In the genomic region with DNA sequence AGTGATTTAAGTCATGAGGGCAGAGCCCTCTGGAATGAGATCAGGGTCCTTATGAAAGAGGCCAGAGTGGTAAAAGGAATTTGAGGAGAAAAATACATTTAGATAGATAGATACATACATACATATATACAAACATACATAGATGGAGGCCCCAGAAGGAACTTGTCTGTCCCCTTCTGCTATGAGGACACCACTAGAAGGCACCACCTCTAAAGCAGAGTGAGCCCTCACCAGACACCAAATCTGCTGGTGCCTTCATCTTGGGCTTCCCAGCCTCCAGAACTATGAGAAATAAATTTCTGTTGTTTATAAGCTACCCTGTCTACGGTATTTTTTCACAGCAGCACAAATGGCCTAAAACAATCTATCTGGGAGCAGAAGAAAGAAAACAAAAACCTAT, we compare ENCODE assay signal across 13 cellular contexts. TPM values are rescaled to one million over a fixed set of nuclear protein-coding genes. Genes with fewer than 3 reads are reported as not detected.
A peak's percentile ranks its signal among the peaks of the same experiment; 100 is the strongest.
DNase-seq lines count a peak whose midpoint lies in the region; ATAC-seq and TF ChIP-seq lines count a peak whose summit lies in the region.
"Had no signal": no experiment of that assay in that cellular context is flagged by ENCODE, and none has a peak within 500 bp of the region (broad histone marks: within the 10 kb centered on the region; RNA-seq: fewer than 3 reads in every experiment).

No MANE protein-coding gene starts in this region.

- H3K9me3 Mint-ChIP-seq in WTC11 (no peaks in the 10 kb centered on the region), type B pancreatic cell (no peaks in the 10 kb centered on the region)
- H3K9me3 Mint-ChIP-seq: endodermal cell had no signal

- no peak overlapping the region for H3K27ac Mint-ChIP-seq in WTC11
- H3K27ac Mint-ChIP-seq in type B pancreatic cell: peak overlapping the region; percentile 50
- H3K27ac Mint-ChIP-seq: endodermal cell had no signal

- H3K4me3 Mint-ChIP-seq in WTC11 (no peak overlapping the region), type B pancreatic cell (peak overlapping the region; percentile 8)
- H3K4me3 Mint-ChIP-seq: endodermal cell had no signal

- H3K4me1 ChIP-seq in heart right ventricle (peaks cover 25 to 99% (median 93%) of the 10 kb centered on the region in 9 donors), left lung (peaks cover 69 to 98% of the 10 kb centered on the region in 2 donors)

- POLR2A ChIA-PET in WTC11 (lab: Charles Lee): no interaction called here

- H3K4me1 Mint-ChIP-seq in WTC11 (peaks cover 17% of the 10 kb centered on the region), type B pancreatic cell (ENCODE audit: unreplicated experiment) (peaks cover 20% of the 10 kb centered on the region)

- H3K36me3 ChIP-seq in heart right ventricle (no peaks in the 10 kb centered on the region), left lung (no peaks in the 10 kb centered on the region)

- no peaks in the 10 kb centered on the region for H3K9me3 ChIP-seq in heart right ventricle
- H3K9me3 ChIP-seq in left lung: no peaks in the 10 kb centered on the region

- no peak for ATAC-seq in heart right ventricle
- no peak for ATAC-seq in Right ventricle myocardium inferior
- no peak for ATAC-seq in WTC11
- ATAC-seq in left lung: no peak
- ATAC-seq in GM18502 (IDR thresholded peaks at IDR 0.05; ENCODE audit: poor library complexity, unreplicated experiment): no peak
- no peak for ATAC-seq in GM21619 (IDR thresholded peaks at IDR 0.05; ENCODE audit: unreplicated experiment)

- H3K4me3 ChIP-seq in heart right ventricle (peak overlapping the region in 1 of 10 donors; percentile 13), left lung (no peak overlapping the region)

- TF ChIP-seq CTCF in heart right ventricle (IDR thresholded peaks at IDR 0.05): no peak
- TF ChIP-seq CTCF in WTC11 (IDR thresholded peaks at IDR 0.05): no peak
- TF ChIP-seq CTCF in left lung (IDR thresholded peaks at IDR 0.05): no peak
- no peak for TF ChIP-seq CTCF in type B pancreatic cell (conservative IDR thresholded peaks at IDR 0.05)

- H3K27me3 ChIP-seq in heart right ventricle (no peaks in the 10 kb centered on the region), left lung (no peaks in the 10 kb centered on the region)

- WGBS in heart right ventricle, 2 donors: 84 to 89% methylated on average over 1 of the region's 1 CpG

- intact Hi-C loops in heart right ventricle (cut with DNase I) (loop anchor here in 4 of 10 donors (5.0 to 10.0 kb wide), 4 partner anchors 32 to 65 kb away; no protein-coding TSS in a partner anchor), Right ventricle myocardium inferior (cut with DNase I) (loop anchor here (5.0 kb wide), 1 partner anchor 47 kb away; no protein-coding TSS in a partner anchor), left lung (cut with DNase I) (no loop called here)

- no peak for DNase-seq in heart right ventricle
- no peak for DNase-seq in Right ventricle myocardium inferior (ENCODE audit: missing footprints)
- DNase-seq in WTC11 (ENCODE audit: low spot score): peak; percentile 2
- no peak for DNase-seq in left lung
- DNase-seq in type B pancreatic cell (ENCODE audit: extremely low spot score, unreplicated experiment): no peak
- DNase-seq in NCI-H345 treated with DMSO at 0.1 percent for 48 hours (lab: John Stamatoyannopoulos, UW; ENCODE audit: unreplicated experiment): no peak
- DNase-seq: endodermal cell, kidney glomerular epithelial cell, RPMI8226 had no signal

- CTCF ChIA-PET in WTC11 (lab: Charles Lee): interaction anchor here (1.0 to 1.7 kb wide), 4 partner anchors 13 to 159 kb away, joined by 3 to 6 read pairs (median 5); no protein-coding TSS in a partner anchor

- peak overlapping the region in 8 of 10 donors; percentile 28 to 96 (median 60) for H3K27ac ChIP-seq in heart right ventricle
- peak overlapping the region; percentile 74 to 84 for H3K27ac ChIP-seq in left lung

- no peaks in the 10 kb centered on the region for H3K36me3 Mint-ChIP-seq in WTC11
- no peaks in the 10 kb centered on the region for H3K36me3 Mint-ChIP-seq in type B pancreatic cell

- H3K27me3 Mint-ChIP-seq in WTC11 (ENCODE audit: low read depth) (no peaks in the 10 kb centered on the region), type B pancreatic cell (no peaks in the 10 kb centered on the region)

TF ChIP-seq in WTC11, 78 proteins besides CTCF, POLR2A, EP300 and RAD21 (continues in another document):
- TF ChIP-seq, protein P1, sequence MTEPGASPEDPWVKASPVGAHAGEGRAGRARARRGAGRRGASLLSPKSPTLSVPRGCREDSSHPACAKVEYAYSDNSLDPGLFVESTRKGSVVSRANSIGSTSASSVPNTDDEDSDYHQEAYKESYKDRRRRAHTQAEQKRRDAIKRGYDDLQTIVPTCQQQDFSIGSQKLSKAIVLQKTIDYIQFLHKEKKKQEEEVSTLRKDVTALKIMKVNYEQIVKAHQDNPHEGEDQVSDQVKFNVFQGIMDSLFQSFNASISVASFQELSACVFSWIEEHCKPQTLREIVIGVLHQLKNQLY (CRISPR knock-in tag; IDR thresholded peaks at IDR 0.05): no peak
- TF ChIP-seq KAT7 (CRISPR knock-in tag; IDR thresholded peaks at IDR 0.05; ENCODE audit: borderline replicate concordance) (no peak), PRRX2 (CRISPR knock-in tag; IDR thresholded peaks at IDR 0.05) (no peak), JAZF1 (CRISPR knock-in tag; IDR thresholded peaks at IDR 0.05) (no peak), TEAD1 (CRISPR knock-in tag; IDR thresholded peaks at IDR 0.05) (no peak), ZNF219 (CRISPR knock-in tag; IDR thresholded peaks at IDR 0.05; ENCODE audit: borderline replicate concordance) (no peak), NFE2L1 (CRISPR knock-in tag; IDR thresholded peaks at IDR 0.05) (no peak), ZNF317 (CRISPR knock-in tag; IDR thresholded peaks at IDR 0.05; ENCODE audit: borderline replicate concordance, low read depth) (no peak), ATF1 (CRISPR knock-in tag; IDR thresholded peaks at IDR 0.05) (no peak), CREM (CRISPR knock-in tag; IDR thresholded peaks at IDR 0.05) (no peak), ZNF416 (CRISPR knock-in tag; IDR thresholded peaks at IDR 0.05) (no peak)
- TF ChIP-seq, protein P2, sequence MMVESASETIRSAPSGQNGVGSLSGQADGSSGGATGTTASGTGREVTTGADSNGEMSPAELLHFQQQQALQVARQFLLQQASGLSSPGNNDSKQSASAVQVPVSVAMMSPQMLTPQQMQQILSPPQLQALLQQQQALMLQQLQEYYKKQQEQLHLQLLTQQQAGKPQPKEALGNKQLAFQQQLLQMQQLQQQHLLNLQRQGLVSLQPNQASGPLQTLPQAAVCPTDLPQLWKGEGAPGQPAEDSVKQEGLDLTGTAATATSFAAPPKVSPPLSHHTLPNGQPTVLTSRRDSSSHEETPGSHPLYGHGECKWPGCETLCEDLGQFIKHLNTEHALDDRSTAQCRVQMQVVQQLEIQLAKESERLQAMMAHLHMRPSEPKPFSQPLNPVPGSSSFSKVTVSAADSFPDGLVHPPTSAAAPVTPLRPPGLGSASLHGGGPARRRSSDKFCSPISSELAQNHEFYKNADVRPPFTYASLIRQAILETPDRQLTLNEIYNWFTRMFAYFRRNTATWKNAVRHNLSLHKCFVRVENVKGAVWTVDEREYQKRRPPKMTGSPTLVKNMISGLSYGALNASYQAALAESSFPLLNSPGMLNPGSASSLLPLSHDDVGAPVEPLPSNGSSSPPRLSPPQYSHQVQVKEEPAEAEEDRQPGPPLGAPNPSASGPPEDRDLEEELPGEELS (CRISPR knock-in tag; IDR thresholded peaks at IDR 0.05): no peak
- TF ChIP-seq, protein P3, sequence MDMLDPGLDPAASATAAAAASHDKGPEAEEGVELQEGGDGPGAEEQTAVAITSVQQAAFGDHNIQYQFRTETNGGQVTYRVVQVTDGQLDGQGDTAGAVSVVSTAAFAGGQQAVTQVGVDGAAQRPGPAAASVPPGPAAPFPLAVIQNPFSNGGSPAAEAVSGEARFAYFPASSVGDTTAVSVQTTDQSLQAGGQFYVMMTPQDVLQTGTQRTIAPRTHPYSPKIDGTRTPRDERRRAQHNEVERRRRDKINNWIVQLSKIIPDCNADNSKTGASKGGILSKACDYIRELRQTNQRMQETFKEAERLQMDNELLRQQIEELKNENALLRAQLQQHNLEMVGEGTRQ (CRISPR knock-in tag; IDR thresholded peaks at IDR 0.05): no peak

RNA-seq across cellular contexts. Expression of a gene that starts 7.9 kb away (rescaled TPM):
- total RNA-seq in heart right ventricle (10 to 100 TPM in 5 of 10 donors, 1 to 10 TPM in 5; 6.3 to 20.8 (median 10.0) TPM), Right ventricle myocardium inferior (12.2 TPM), WTC11 (2021) (15.2 to 18.3 TPM (median 16.8 TPM) in 3 replicates), left lung (10 to 100 TPM; 56.2 to 64.9 TPM), type B pancreatic cell (ENCODE audit: low replicate concordance) (17.4 and 22.1 TPM in 2 replicates)
- polyA plus RNA-seq in heart right ventricle: 1 to 10 TPM; 4.7 to 7.6 TPM

RNA-seq across cellular contexts. Expression of a gene that starts 22.7 kb away (rescaled TPM):
- not detected for total RNA-seq in heart right ventricle
- polyA plus RNA-seq in heart right ventricle: not detected
- total RNA-seq in Right ventricle myocardium inferior: not detected
- not detected in 3 replicates for total RNA-seq in WTC11 (2021)
- total RNA-seq in left lung: not detected
- total RNA-seq in type B pancreatic cell (ENCODE audit: low replicate concordance): not detected in 2 replicates
- total RNA-seq: endodermal cell, LHCN-M2, urinary bladder had no signal
- polyA plus RNA-seq: urinary bladder had no signal
